Comparison of ENCODE assay signal across 8 cellular contexts in genomic region chr9:113581865-113582697, GRCh38.
DNase-seq lines count a peak whose midpoint lies in the region; ATAC-seq and TF ChIP-seq lines count a peak whose summit lies in the region.

No MANE protein-coding gene starts in this region.

- TF ChIP-seq CTCF in GM12873 (IDR thresholded peaks at IDR 0.05; ENCODE audit: insufficient read depth, low read depth, low read length, missing control alignments) (peak; percentile 72), gastrocnemius medialis (IDR thresholded peaks at IDR 0.05 in 4 of 5, conservative IDR thresholded peaks at IDR 0.05 in 1 of 5) (peak in 4 of 5 experiments; percentile 10 to 52 (median 41))

- peak overlapping the region; percentile 0 to 30 (median 8) for H3K4me3 ChIP-seq in gastrocnemius medialis

- no peaks in the 10 kb centered on the region for H3K9me3 ChIP-seq in gastrocnemius medialis

- peaks cover 41 to 56% of the 10 kb centered on the region in 2 donors for H3K4me1 ChIP-seq in gastrocnemius medialis

- H3K4me1 Mint-ChIP-seq in activated T-helper 2 cell treated with anti-CD3 and anti-CD28 coated beads, Interferon-gamma antibody, Interleukin-2, Interleukin-4, amounts not matched to agents 10 μg/mL and 5 μg/mL and 100 μg/mL, durations not matched to agents 14 hours and 24 hours and 36 hours (ENCODE audit: low read depth): peaks cover 74% of the 10 kb centered on the region

- H3K9me3 Mint-ChIP-seq in activated T-helper 2 cell treated with anti-CD3 and anti-CD28 coated beads, Interferon-gamma antibody, Interleukin-2, Interleukin-4, amounts not matched to agents 10 μg/mL and 5 μg/mL and 100 μg/mL, durations not matched to agents 14 hours and 24 hours and 36 hours: no peaks in the 10 kb centered on the region

- TF ChIP-seq POLR2A in gastrocnemius medialis (IDR thresholded peaks at IDR 0.05): no peak

- H3K27me3 Mint-ChIP-seq in activated T-helper 2 cell treated with anti-CD3 and anti-CD28 coated beads, Interferon-gamma antibody, Interleukin-2, Interleukin-4, amounts not matched to agents 10 μg/mL and 5 μg/mL and 100 μg/mL, durations not matched to agents 14 hours and 24 hours and 36 hours (ENCODE audit: low read depth): no peaks in the 10 kb centered on the region

- peak; percentile 40 to 79 for ATAC-seq in gastrocnemius medialis

- no peaks in the 10 kb centered on the region for H3K27me3 ChIP-seq in gastrocnemius medialis

- peak overlapping the region; percentile 79 for H3K4me3 Mint-ChIP-seq in activated T-helper 2 cell treated with anti-CD3 and anti-CD28 coated beads, Interferon-gamma antibody, Interleukin-2, Interleukin-4, amounts not matched to agents 10 μg/mL and 5 μg/mL and 100 μg/mL, durations not matched to agents 14 hours and 24 hours and 36 hours (ENCODE audit: low read depth)

- in situ Hi-C loops in gastrocnemius medialis (cut with MboI; ENCODE audit: low sequenced_read_pairs in 4 of 4): loop anchor here in 1 of 4 donors (10.0 kb wide), 1 partner anchor 137 kb away; no protein-coding TSS in a partner anchor

- H3K36me3 ChIP-seq in gastrocnemius medialis: peaks cover 0 to 9% of the 10 kb centered on the region in 2 donors

- intact Hi-C loops in activated T-helper 2 cell treated with anti-CD3 and anti-CD28 coated beads, Interferon-gamma antibody, Interleukin-2, Interleukin-4, amounts not matched to agents 10 μg/mL and 5 μg/mL and 100 μg/mL, durations not matched to agents 14 hours and 24 hours and 36 hours (cut with micrococcal nuclease): loop anchor here (1.0 to 2.0 kb wide), 2 partner anchors 181 to 307 kb away; partner anchors contain the start of genes ALAD, CDC26 and PRPF4
- intact Hi-C loops in gastrocnemius medialis (cut with DNase I; ENCODE audit: low total_unique reads): loop anchor here (2.0 to 5.0 kb wide), 2 partner anchors 120 to 135 kb away; partner anchors contain the start of gene RGS3

- DNase-seq in HCEC 1CT (peak; percentile 84), NOMO-1 treated with DMSO at 0.1 percent for 48 hours (lab: John Stamatoyannopoulos, UW; ENCODE audit: unreplicated experiment) (peak; percentile 88), glomerular visceral epithelial cell (ENCODE audit: extremely low spot score) (peak; percentile 76), gastrocnemius medialis (peak; percentile 40 to 74), NCI-H1930 (lab: John Stamatoyannopoulos, UW) (no peak), kidney glomerular epithelial cell (lab: John Stamatoyannopoulos, UW) (no peak)
- DNase-seq in activated T-helper 2 cell treated with anti-CD3 and anti-CD28 coated beads, Interferon-gamma antibody, Interleukin-2, Interleukin-4, amounts not matched to agents 10 μg/mL and 5 μg/mL and 100 μg/mL, durations not matched to agents 14 hours and 24 hours and 36 hours (ENCODE audit: low spot score): peak; percentile 82

- H3K27ac Mint-ChIP-seq in activated T-helper 2 cell treated with anti-CD3 and anti-CD28 coated beads, Interferon-gamma antibody, Interleukin-2, Interleukin-4, amounts not matched to agents 10 μg/mL and 5 μg/mL and 100 μg/mL, durations not matched to agents 14 hours and 24 hours and 36 hours: peak overlapping the region; percentile 93

- H3K27ac ChIP-seq in gastrocnemius medialis: peak overlapping the region; percentile 66 to 80 (median 76)

- peaks cover 54% of the 10 kb centered on the region for H3K36me3 Mint-ChIP-seq in activated T-helper 2 cell treated with anti-CD3 and anti-CD28 coated beads, Interferon-gamma antibody, Interleukin-2, Interleukin-4, amounts not matched to agents 10 μg/mL and 5 μg/mL and 100 μg/mL, durations not matched to agents 14 hours and 24 hours and 36 hours (ENCODE audit: low read depth)

Comparison
In these comparisons a context has a peak if more than half of its experiments do, and no peak if none do; other contexts are left out.
1. DNase-seq: peak in HCEC 1CT (single experiment), NOMO-1 treated with DMSO at 0.1 percent for 48 hours (single experiment), activated T-helper 2 cell treated with anti-CD3 and anti-CD28 coated beads, Interferon-gamma antibody, Interleukin-2, Interleukin-4, amounts not matched to agents 10 μg/mL and 5 μg/mL and 100 μg/mL, durations not matched to agents 14 hours and 24 hours and 36 hours (single experiment), glomerular visceral epithelial cell (single experiment) and gastrocnemius medialis (2 of 2); none in NCI-H1930 (0 of 2) and kidney glomerular epithelial cell (single experiment).